Comparison of ENCODE assay signal across 1 cellular context in genomic region chr19:51366050-51366998, GRCh38.
TF ChIP-seq lines count a peak whose summit lies in the region.

TSS of gene ETFB (minus strand) at chr19:51366388. CDS start at chr19:51366326, 62 bp downstream.

TF ChIP-seq in HepG2, 621 proteins besides CTCF, POLR2A, EP300 and RAD21 (continued from another document and continues in another):
- TF ChIP-seq KLF13 (CRISPR knock-in tag; IDR thresholded peaks at IDR 0.05) (no peak), ZNF746 (CRISPR knock-in tag; IDR thresholded peaks at IDR 0.05) (no peak), TRAFD1 (CRISPR knock-in tag; IDR thresholded peaks at IDR 0.05; ENCODE audit: borderline replicate concordance) (no peak), HES4 (CRISPR knock-in tag; IDR thresholded peaks at IDR 0.05; ENCODE audit: borderline replicate concordance) (peak; percentile 36; the same call in 1 of the 2 replicates), ZNF883 (CRISPR knock-in tag; IDR thresholded peaks at IDR 0.05; ENCODE audit: not compliant biosample characterization) (no peak), HCFC1 (IDR thresholded peaks at IDR 0.05; ENCODE audit: low read depth, low read length) (no peak), ZNF646 (CRISPR knock-in tag; IDR thresholded peaks at IDR 0.05) (no peak), FOXA3 (CRISPR knock-in tag; IDR thresholded peaks at IDR 0.05) (0 out of 2 replicates have a peak, but pooled peaks have one; percentile 10), TEAD2 (CRISPR knock-in tag; IDR thresholded peaks at IDR 0.05) (no peak), SKI (IDR thresholded peaks at IDR 0.05; ENCODE audit: partially characterized antibody) (no peak), PCBP1 (IDR thresholded peaks at IDR 0.05; ENCODE audit: borderline replicate concordance, low read depth, low read length) (no peak), KAT8 (CRISPR knock-in tag; IDR thresholded peaks at IDR 0.05) (no peak), NR2F1 (CRISPR knock-in tag; IDR thresholded peaks at IDR 0.05) (peak in 1 of 2 experiments; percentile 41; a peak in 1 of 4 replicates), SNAPC2 (CRISPR knock-in tag; IDR thresholded peaks at IDR 0.05) (peak; percentile 36; the same call in 1 of the 2 replicates), ZNF576 (CRISPR knock-in tag; IDR thresholded peaks at IDR 0.05) (no peak), ZBTB34 (CRISPR knock-in tag; IDR thresholded peaks at IDR 0.05) (0 out of 2 replicates have a peak, but pooled peaks have one; percentile 54), ZNF616 (CRISPR knock-in tag; IDR thresholded peaks at IDR 0.05; ENCODE audit: low read depth) (no peak), CREB1 (IDR thresholded peaks at IDR 0.05) (no peak), CREB1 (CRISPR knock-in tag; IDR thresholded peaks at IDR 0.05) (no peak; the same call in 1 of the 2 replicates), BORCS8-MEF2B (CRISPR knock-in tag; IDR thresholded peaks at IDR 0.05) (0 out of 2 replicates have a peak, but pooled peaks have one; percentile 61), ZBTB44 (CRISPR knock-in tag; IDR thresholded peaks at IDR 0.05) (no peak), IRX3 (CRISPR knock-in tag; IDR thresholded peaks at IDR 0.05; ENCODE audit: borderline replicate concordance, low read depth) (peak; percentile 59; the same call in 1 of the 2 replicates), GABPA (IDR thresholded peaks at IDR 0.05; ENCODE audit: low read depth, low read length) (no peak), GABPA (CRISPR knock-in tag; IDR thresholded peaks at IDR 0.05; ENCODE audit: low read depth) (peak; percentile 64), ZFP62 (CRISPR knock-in tag; IDR thresholded peaks at IDR 0.05) (no peak), HOXD1 (CRISPR knock-in tag; IDR thresholded peaks at IDR 0.05) (0 out of 2 replicates have a peak, but pooled peaks have one; percentile 29), GLMP (CRISPR knock-in tag; IDR thresholded peaks at IDR 0.05; ENCODE audit: borderline replicate concordance) (no peak), ZNF639 (CRISPR knock-in tag; conservative IDR thresholded peaks at IDR 0.05) (0 out of 2 replicates have a peak, but pooled peaks have one; percentile 7), TMF1 (CRISPR knock-in tag; IDR thresholded peaks at IDR 0.05; ENCODE audit: low read depth) (no peak), IKZF5 (CRISPR knock-in tag; IDR thresholded peaks at IDR 0.05) (peak; percentile 57), SCMH1 (CRISPR knock-in tag; IDR thresholded peaks at IDR 0.05; ENCODE audit: borderline replicate concordance) (no peak), MYPOP (CRISPR knock-in tag; IDR thresholded peaks at IDR 0.05) (peak; percentile 34; the same call in 1 of the 2 replicates), SP2 (CRISPR knock-in tag; IDR thresholded peaks at IDR 0.05) (peak; percentile 85), ZNF180 (CRISPR knock-in tag; IDR thresholded peaks at IDR 0.05; ENCODE audit: borderline replicate concordance, low read depth) (no peak), ZNF142 (CRISPR knock-in tag; IDR thresholded peaks at IDR 0.05) (peak; percentile 75; the same call in 1 of the 2 replicates)
